25 cellular contexts compared by ENCODE assay signal in the genomic region with DNA sequence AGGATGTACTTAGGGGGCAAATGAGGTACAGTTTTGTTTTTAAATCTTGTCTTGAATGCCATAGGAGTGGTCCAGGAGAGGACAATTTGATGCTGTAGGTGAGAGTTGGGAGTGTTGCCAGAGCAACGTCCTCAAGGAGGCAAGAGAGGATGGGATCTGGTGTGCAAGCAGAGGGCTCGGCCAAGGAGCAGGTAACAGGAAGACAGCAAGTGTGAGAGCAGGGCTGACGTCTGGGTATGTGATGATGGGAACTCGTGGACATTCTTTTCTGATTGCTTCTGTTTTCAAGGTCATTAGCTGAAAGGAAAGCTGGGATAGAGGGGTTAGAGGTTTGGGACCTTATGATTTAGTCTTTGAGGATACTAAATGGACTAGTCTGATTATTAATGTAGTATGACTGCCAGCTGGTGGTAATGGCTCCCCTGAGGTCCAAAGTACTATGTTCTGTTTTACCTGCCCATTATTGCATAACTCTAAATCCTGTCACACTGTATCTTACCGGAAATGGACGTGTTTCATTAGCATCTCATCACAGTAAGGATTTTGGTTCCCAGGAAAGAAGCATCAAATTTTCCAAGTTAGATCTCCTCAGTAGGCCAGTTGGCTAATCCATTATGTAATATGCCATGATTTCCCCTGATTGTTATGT. TPM values are rescaled to one million over a fixed set of nuclear protein-coding genes. Genes with fewer than 3 reads are reported as not detected.
"Had no signal": no experiment of that assay in that cellular context is flagged by ENCODE, and none has a peak within 500 bp of the region (broad histone marks: within the 10 kb centered on the region; RNA-seq: fewer than 3 reads in every experiment).

No MANE protein-coding gene starts in this region.

- ATAC-seq: activated T-cell treated with anti-CD3 and anti-CD28 coated beads, Interleukin-2, amount 50 U/mL, for 4 hours; body of pancreas; foreskin keratinocyte; left lung; natural killer cell had no signal

- H3K27me3 Mint-ChIP-seq: activated CD4-positive, alpha-beta T cell treated with anti-CD3 and anti-CD28 coated beads, Interleukin-2, amount 10 ng/mL, durations not matched to agents 7 days and 5 days; activated naive CD4-positive, alpha-beta T cell treated with anti-CD3 and anti-CD28 coated beads, Interleukin-2, amount 10 ng/mL, durations not matched to agents 7 days and 5 days; dendritic cell treated with granulocyte-macrophage colony-stimulating factor and Interleukin-4, amounts not matched to agents 40 ng/mL and 50 ng/mL, for 4 days; progenitor cell of endocrine pancreas had no signal

- H3K9me3 ChIP-seq: body of pancreas, left lung, spleen, transverse colon had no signal

- H3K27ac Mint-ChIP-seq: activated CD4-positive, alpha-beta T cell treated with anti-CD3 and anti-CD28 coated beads, Interleukin-2, amount 10 ng/mL, durations not matched to agents 7 days and 5 days; activated naive CD4-positive, alpha-beta T cell treated with anti-CD3 and anti-CD28 coated beads, Interleukin-2, amount 10 ng/mL, durations not matched to agents 7 days and 5 days; dendritic cell treated with granulocyte-macrophage colony-stimulating factor and Interleukin-4, amounts not matched to agents 40 ng/mL and 50 ng/mL, for 4 days; mesothelial cell of epicardium; progenitor cell of endocrine pancreas had no signal

- DNase-seq: activated CD4-positive, alpha-beta T cell treated with anti-CD3 and anti-CD28 coated beads, Interleukin-2, amount 10 ng/mL, durations not matched to agents 7 days and 5 days; activated CD4-positive, CD25-positive, alpha-beta regulatory T cell; activated CD8-positive, alpha-beta memory T cell treated with anti-CD3 and anti-CD28 coated beads for 24 hours; activated CD8-positive, alpha-beta memory T cell treated with anti-CD3 and anti-CD28 coated beads, Interleukin-2, amount 50 U/mL, for 4 hours; activated naive CD4-positive, alpha-beta T cell treated with anti-CD3 and anti-CD28 coated beads, Interleukin-2, amount 10 ng/mL, durations not matched to agents 7 days and 5 days; activated T-cell treated with anti-CD3 and anti-CD28 coated beads, Interleukin-2, amount 50 U/mL, for 4 hours; anterior cingulate cortex; body of pancreas; effector CD8-positive, alpha-beta T cell; foreskin keratinocyte; kidney; left lung; natural killer cell; retina; spleen; stimulated activated CD4-positive, alpha-beta T cell treated with anti-CD3 and anti-CD28 coated beads, Interleukin-4, amount 100 ng/mL, for 1 hour; stimulated activated naive CD4-positive, alpha-beta T cell treated with Interleukin-2 at 50 U/mL for 16 hours; substantia nigra; T1000; transverse colon had no signal

- H3K4me3 Mint-ChIP-seq: activated CD4-positive, alpha-beta T cell treated with anti-CD3 and anti-CD28 coated beads, Interleukin-2, amount 10 ng/mL, durations not matched to agents 7 days and 5 days; activated naive CD4-positive, alpha-beta T cell treated with anti-CD3 and anti-CD28 coated beads, Interleukin-2, amount 10 ng/mL, durations not matched to agents 7 days and 5 days; activated T-cell treated with anti-CD3 and anti-CD28 coated beads, Interleukin-2, amount 50 U/mL, for 4 hours; dendritic cell treated with granulocyte-macrophage colony-stimulating factor and Interleukin-4, amounts not matched to agents 40 ng/mL and 50 ng/mL, for 4 days; mesothelial cell of epicardium; natural killer cell had no signal

- H3K4me1 Mint-ChIP-seq: mesothelial cell of epicardium had no signal

- H3K4me1 ChIP-seq: foreskin keratinocyte, left lung, transverse colon had no signal

- H3K9me3 Mint-ChIP-seq: activated naive CD4-positive, alpha-beta T cell treated with anti-CD3 and anti-CD28 coated beads, Interleukin-2, amount 10 ng/mL, durations not matched to agents 7 days and 5 days; activated T-cell treated with anti-CD3 and anti-CD28 coated beads, Interleukin-2, amount 50 U/mL, for 4 hours; dendritic cell treated with granulocyte-macrophage colony-stimulating factor and Interleukin-4, amounts not matched to agents 40 ng/mL and 50 ng/mL, for 4 days; mesothelial cell of epicardium; natural killer cell had no signal

- H3K4me3 ChIP-seq: body of pancreas, cardiac muscle cell, left lung, spleen, transverse colon had no signal

- H3K27ac ChIP-seq: body of pancreas, cardiac muscle cell, foreskin keratinocyte, left lung, spleen, transverse colon had no signal

- H3K27me3 ChIP-seq: body of pancreas, cardiac muscle cell, foreskin keratinocyte, left lung, spleen, transverse colon had no signal

RNA-seq across cellular contexts. Expression of a gene that starts 39.5 kb away (rescaled TPM):
- total RNA-seq: osteoblast, progenitor cell of endocrine pancreas had no signal
